In the genomic region with DNA sequence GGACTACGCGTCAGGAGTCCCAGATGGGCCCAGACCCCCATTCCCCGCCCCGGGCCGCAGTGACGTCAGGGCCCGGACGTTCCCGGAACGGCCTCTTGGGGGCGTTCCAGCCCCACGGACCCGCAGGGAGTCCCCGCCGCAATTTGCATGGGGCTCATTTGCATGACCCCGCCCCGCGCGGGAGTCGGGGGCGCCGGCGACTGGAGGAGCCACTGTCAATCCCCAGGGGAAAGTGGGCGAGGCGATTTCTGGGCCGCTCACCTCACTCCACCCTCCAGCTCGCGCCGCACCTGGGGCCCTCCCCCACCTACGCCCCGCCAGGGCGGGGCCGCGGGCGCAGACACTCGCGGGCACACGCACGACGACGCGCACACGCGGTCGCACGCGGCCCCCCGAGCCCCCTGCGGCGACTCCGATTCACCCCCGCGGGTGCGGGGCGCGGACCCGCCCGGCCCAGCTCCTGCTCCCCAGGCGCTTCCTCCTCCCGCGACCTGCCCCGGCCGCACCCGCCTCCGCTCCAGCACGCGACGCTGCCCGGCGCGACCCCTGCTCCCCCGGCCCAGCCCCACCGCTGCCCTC, we compare ENCODE assay signal across 8 cellular contexts. TPM values are rescaled to one million over a fixed set of nuclear protein-coding genes. Genes with fewer than 3 reads are reported as not detected.
A peak's percentile ranks its signal among the peaks of the same experiment; 100 is the strongest.
DNase-seq lines count a peak whose midpoint lies in the region; ATAC-seq, FAIRE-seq and TF ChIP-seq lines count a peak whose summit lies in the region.

No MANE protein-coding gene starts in this region.

- H3K9me3 ChIP-seq in SJSA1 (replicated peaks) = no peaks in the 10 kb centered on the region
- H3K9me3 ChIP-seq in heart right ventricle = no peaks in the 10 kb centered on the region
- no peaks in the 10 kb centered on the region for H3K9me3 ChIP-seq in uterus

- H3K36me3 Mint-ChIP-seq in activated naive CD4-positive, alpha-beta T cell treated with anti-CD3 and anti-CD28 coated beads, Interleukin-2, amount 50 U/mL, for 24 hours = no peaks in the 10 kb centered on the region
- H3K36me3 Mint-ChIP-seq in progenitor cell of endocrine pancreas (ENCODE audit: insufficient read depth) = peaks cover 4% of the 10 kb centered on the region

- no peaks in the 10 kb centered on the region for H3K27me3 Mint-ChIP-seq in activated naive CD4-positive, alpha-beta T cell treated with anti-CD3 and anti-CD28 coated beads, Interleukin-2, amount 50 U/mL, for 24 hours
- H3K27me3 Mint-ChIP-seq in progenitor cell of endocrine pancreas = peaks cover 4% of the 10 kb centered on the region

- H3K27ac Mint-ChIP-seq in activated naive CD4-positive, alpha-beta T cell treated with anti-CD3 and anti-CD28 coated beads, Interleukin-2, amount 50 U/mL, for 24 hours = no peak overlapping the region
- no peak overlapping the region for H3K27ac Mint-ChIP-seq in progenitor cell of endocrine pancreas

- TF ChIP-seq CTCF in D721Med (IDR thresholded peaks at IDR 0.05; ENCODE audit: insufficient read depth, missing control alignments) = peak; percentile 71
- peak; percentile 50 to 78 (median 71) for TF ChIP-seq CTCF in heart right ventricle (IDR thresholded peaks at IDR 0.05)
- peak; percentile 80 for TF ChIP-seq CTCF in progenitor cell of endocrine pancreas (IDR thresholded peaks at IDR 0.05; ENCODE audit: unreplicated experiment)
- TF ChIP-seq CTCF in uterus (IDR thresholded peaks at IDR 0.05) = peak; percentile 55 to 85 (median 70)

- H3K4me1 Mint-ChIP-seq in activated naive CD4-positive, alpha-beta T cell treated with anti-CD3 and anti-CD28 coated beads, Interleukin-2, amount 50 U/mL, for 24 hours = peaks cover 5% of the 10 kb centered on the region
- peaks cover 7% of the 10 kb centered on the region for H3K4me1 Mint-ChIP-seq in progenitor cell of endocrine pancreas (ENCODE audit: low read depth)

- H3K4me1 ChIP-seq in SJSA1 (replicated peaks) = peaks cover 8% of the 10 kb centered on the region
- H3K4me1 ChIP-seq in heart right ventricle = peaks cover 0 to 42% (median 12%) of the 10 kb centered on the region in 9 donors
- H3K4me1 ChIP-seq in uterus = peaks cover 0 to 19% of the 10 kb centered on the region in 2 donors

- peak; percentile 80 for ATAC-seq in GM21447 (IDR thresholded peaks at IDR 0.05; ENCODE audit: unreplicated experiment)
- ATAC-seq in heart right ventricle = peak; percentile 76 to 89 (median 84)

- DNase-seq in D721Med (ENCODE audit: insufficient read length, low spot score) (peak; percentile 51), SJSA1 (ENCODE audit: low read depth in 1 of 2, low spot score in 2 of 2) (peak; percentile 58 to 81), heart right ventricle (peak; percentile 70 to 76), progenitor cell of endocrine pancreas (ENCODE audit: low spot score, unreplicated experiment) (peak; percentile 97), uterus (peak; percentile 68 to 69)
- peak; percentile 91 for DNase-seq in Jurkat, Clone E6-1 (ENCODE audit: low read depth, low spot score)

- H3K9me3 Mint-ChIP-seq in activated naive CD4-positive, alpha-beta T cell treated with anti-CD3 and anti-CD28 coated beads, Interleukin-2, amount 50 U/mL, for 24 hours = no peaks in the 10 kb centered on the region
- no peaks in the 10 kb centered on the region for H3K9me3 Mint-ChIP-seq in progenitor cell of endocrine pancreas (ENCODE audit: low read depth)

- intact Hi-C loops in heart right ventricle (cut with DNase I) = loop anchor here in 2 of 10 donors (1.0 to 10.0 kb wide), 3 partner anchors 30 to 262 kb away; no protein-coding TSS in a partner anchor
- intact Hi-C loops in uterus (cut with DNase I; ENCODE audit: low total_unique reads) = loop anchor here (5.0 kb wide), 1 partner anchor 34 kb away; no protein-coding TSS in a partner anchor

- H3K27me3 ChIP-seq in SJSA1 (replicated peaks) (no peaks in the 10 kb centered on the region), heart right ventricle (peaks cover 0 to 65% (median 12%) of the 10 kb centered on the region in 7 donors), uterus (peaks cover 0 to 8% of the 10 kb centered on the region in 2 donors)

- peaks cover 7% of the 10 kb centered on the region; the same call in 1 of the 2 replicates for H3K36me3 ChIP-seq in SJSA1
- peaks cover 0 to 21% (median 0%) of the 10 kb centered on the region in 9 donors for H3K36me3 ChIP-seq in heart right ventricle
- H3K36me3 ChIP-seq in uterus = no peaks in the 10 kb centered on the region

- no peak for TF ChIP-seq POLR2A in uterus (IDR thresholded peaks at IDR 0.05)

- peak overlapping the region; percentile 70 for H3K4me3 Mint-ChIP-seq in activated naive CD4-positive, alpha-beta T cell treated with anti-CD3 and anti-CD28 coated beads, Interleukin-2, amount 50 U/mL, for 24 hours
- H3K4me3 Mint-ChIP-seq in progenitor cell of endocrine pancreas (ENCODE audit: low read depth) = peak overlapping the region; percentile 53

- FAIRE-seq in D721Med (lab: Jason Lieb, UNC) = no peak

- H3K27ac ChIP-seq in SJSA1 (no peak overlapping the region), heart right ventricle (no peak overlapping the region), uterus (no peak overlapping the region)

- H3K4me3 ChIP-seq in Jurkat, Clone E6-1 (ENCODE audit: low read length) = peak overlapping the region; percentile 13; the same call in 1 of the 2 replicates
- peak overlapping the region; percentile 29 for H3K4me3 ChIP-seq in SJSA1
- H3K4me3 ChIP-seq in heart right ventricle = peak overlapping the region in 9 of 10 donors; percentile 35 to 57 (median 49)
- H3K4me3 ChIP-seq in uterus = peak overlapping the region; percentile 18 to 23

- WGBS in heart right ventricle, 2 donors = 10 to 20% methylated on average over 68 to 72 of the region's 73 CpGs

RNA-seq across cellular contexts. Expression of a gene that starts 13.2 kb away (rescaled TPM):
- polyA plus RNA-seq in Jurkat, Clone E6-1 (2012; ENCODE audit: insufficient read depth, insufficient read length) = 31.5 TPM
- 53.8 and 55.9 TPM in 2 replicates for total RNA-seq in SJSA1 (2014; rRNA removed; shearing (Covaris generic))
- total RNA-seq in heart right ventricle (10 to 100 TPM; 12.7 to 33.9 (median 18.3) TPM), progenitor cell of endocrine pancreas (330 and 335 TPM in 2 replicates), uterus (10 to 100 TPM in 3 of 4 donors, 1 to 10 TPM in 1; 8.2 to 86.9 (median 26.2) TPM)
- 10 to 100 TPM; 11.5 to 30.7 TPM for polyA plus RNA-seq in heart right ventricle

RNA-seq across cellular contexts. Expression of a gene that starts 19.8 kb away (rescaled TPM):
- 112 TPM for polyA plus RNA-seq in Jurkat, Clone E6-1 (2012; ENCODE audit: insufficient read depth, insufficient read length)
- 201 and 353 TPM in 2 replicates for total RNA-seq in SJSA1 (2014; rRNA removed; shearing (Covaris generic))
- total RNA-seq in heart right ventricle (100 to 1,000 TPM in 1 of 10 donors, 10 to 100 TPM in 8, 1 to 10 TPM in 1; 9.8 to 169 (median 20.9) TPM), progenitor cell of endocrine pancreas (13.6 and 14.3 TPM in 2 replicates), uterus (10 to 100 TPM in 2 of 4 donors, 1 to 10 TPM in 2; 1.8 to 27.2 (median 15.2) TPM)
- 100 to 1,000 TPM in 1 of 2 donors, 10 to 100 TPM in 1; 51.7 to 186 TPM for polyA plus RNA-seq in heart right ventricle

RNA-seq across cellular contexts. Expression of a gene that starts 33.2 kb away (rescaled TPM):
- 141 TPM for polyA plus RNA-seq in Jurkat, Clone E6-1 (2012; ENCODE audit: insufficient read depth, insufficient read length)
- total RNA-seq in SJSA1 (2014; rRNA removed; shearing (Covaris generic)) = 55.3 and 68.7 TPM in 2 replicates
- 10 to 100 TPM; 28.5 to 78.1 (median 41.6) TPM for total RNA-seq in heart right ventricle
- polyA plus RNA-seq in heart right ventricle = 10 to 100 TPM; 49.2 to 49.8 TPM
- total RNA-seq in progenitor cell of endocrine pancreas = 83.8 and 87.4 TPM in 2 replicates
- total RNA-seq in uterus = 10 to 100 TPM; 19.6 to 41.0 (median 36.3) TPM

RNA-seq across cellular contexts. Expression of a gene that starts 41.0 kb away (rescaled TPM):
- not detected for polyA plus RNA-seq in Jurkat, Clone E6-1 (2012; ENCODE audit: insufficient read depth, insufficient read length)
- total RNA-seq in SJSA1 (2014; rRNA removed; shearing (Covaris generic)) = not detected in 2 replicates
- total RNA-seq in heart right ventricle (not detected), progenitor cell of endocrine pancreas (not detected in 2 replicates), uterus (not detected)
- polyA plus RNA-seq in heart right ventricle = not detected

RNA-seq across cellular contexts. Expression of a gene that starts 51.2 kb away (rescaled TPM):
- polyA plus RNA-seq in Jurkat, Clone E6-1 (2012; ENCODE audit: insufficient read depth, insufficient read length) = not detected
- 0.11 TPM in 1 of 2 replicates, not detected in the other for total RNA-seq in SJSA1 (2014; rRNA removed; shearing (Covaris generic))
- total RNA-seq in heart right ventricle (100 to 1,000 TPM in 8 of 10 donors, 10 to 100 TPM in 2; 66.2 to 238 (median 122) TPM), progenitor cell of endocrine pancreas (not detected in 2 replicates), uterus (1 to 10 TPM in 1 of 4 donors, not detected in 3; 2.3 TPM)
- 100 to 1,000 TPM in 1 of 2 donors, 10 to 100 TPM in 1; 55.1 to 513 TPM for polyA plus RNA-seq in heart right ventricle
